In the genomic region with DNA sequence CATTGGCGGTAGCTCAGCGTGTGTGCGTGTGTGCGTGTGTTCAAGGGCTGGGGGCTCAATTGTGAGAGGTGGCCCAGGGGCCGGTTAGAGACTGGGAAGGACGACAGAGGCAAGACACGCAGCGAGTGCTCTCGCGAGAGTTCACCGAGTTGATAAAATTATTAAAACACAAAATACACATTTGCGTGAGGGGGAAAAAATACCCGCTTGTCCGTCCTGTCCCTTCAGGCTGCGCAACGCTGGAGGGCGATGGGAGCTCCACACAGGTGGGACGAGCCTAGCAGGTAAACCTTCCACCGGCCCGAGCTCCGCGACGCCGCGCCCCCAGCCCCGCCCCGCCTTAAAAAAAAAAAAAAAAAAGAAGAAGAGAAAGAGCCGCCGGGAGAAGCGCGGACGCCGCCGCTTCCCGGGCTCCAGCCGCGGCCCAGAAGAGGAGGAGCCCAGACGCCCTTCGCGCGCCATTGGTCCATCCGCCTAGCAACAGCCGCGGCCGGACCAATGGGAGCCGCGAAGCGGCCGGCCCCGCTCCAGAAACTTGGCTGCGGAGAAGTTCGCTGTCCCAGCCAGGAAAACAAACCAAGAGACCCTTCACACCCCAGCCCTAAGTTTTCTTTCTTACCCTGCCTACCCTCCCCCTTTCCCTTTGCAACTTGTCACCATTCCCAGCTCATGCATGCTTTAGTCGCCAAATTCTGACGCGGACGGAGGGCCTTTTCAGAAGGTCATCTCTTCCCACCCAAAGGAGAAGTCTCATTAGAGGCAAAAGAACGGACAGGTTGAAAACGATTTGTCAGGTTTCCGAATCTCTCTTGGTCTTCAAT, we compare ENCODE assay signal across 8 cellular contexts.
A peak's percentile ranks its signal among the peaks of the same experiment; 100 is the strongest.
DNase-seq lines count a peak whose midpoint lies in the region; ATAC-seq and TF ChIP-seq lines count a peak whose summit lies in the region.

No MANE protein-coding gene starts in this region.

- H3K27me3 Mint-ChIP-seq in CD4-positive, alpha-beta memory T cell = no peaks in the 10 kb centered on the region
- H3K27me3 Mint-ChIP-seq in activated T-helper 2 cell treated with anti-CD3 and anti-CD28 coated beads, Interferon-gamma antibody, Interleukin-2, Interleukin-4, amounts not matched to agents 10 μg/mL and 5 μg/mL and 100 μg/mL, durations not matched to agents 14 hours and 24 hours and 36 hours (ENCODE audit: low read depth) = peaks cover 18% of the 10 kb centered on the region
- H3K27me3 Mint-ChIP-seq in naive thymus-derived CD4-positive, alpha-beta T cell = peaks cover 7 to 32% (median 8%) of the 10 kb centered on the region in 5 donors
- H3K27me3 Mint-ChIP-seq in stimulated activated memory B cell treated with anti-CD40 and anti-IgM and Interleukin-4, amounts not matched to agents 10 μg/mL and 1 μg/mL and 100 μg/mL, for 72 hours = peaks cover 18% of the 10 kb centered on the region

- DNase-seq in CD4-positive, alpha-beta memory T cell = peak; percentile 50 to 70 (median 65)
- DNase-seq in HT1080 (ENCODE audit: low read depth) (peak; percentile 61), fibroblast of peridontal ligament (ENCODE audit: extremely low read depth) (peak; percentile 76)
- peak; percentile 70 for DNase-seq in activated T-helper 2 cell treated with anti-CD3 and anti-CD28 coated beads, Interferon-gamma antibody, Interleukin-2, Interleukin-4, amounts not matched to agents 10 μg/mL and 5 μg/mL and 100 μg/mL, durations not matched to agents 14 hours and 24 hours and 36 hours (ENCODE audit: low spot score)
- DNase-seq in naive thymus-derived CD4-positive, alpha-beta T cell = peak; percentile 10 to 73 (median 38)

- no peaks in the 10 kb centered on the region for H3K36me3 ChIP-seq in CD4-positive, alpha-beta memory T cell (ENCODE audit: insufficient read depth, low read length)
- no peaks in the 10 kb centered on the region for H3K36me3 ChIP-seq in naive thymus-derived CD4-positive, alpha-beta T cell (ENCODE audit: control insufficient read depth in 2 of 3, insufficient read depth in 3 of 3, low read length in 3 of 3)

- no peaks in the 10 kb centered on the region for H3K9me3 ChIP-seq in CD4-positive, alpha-beta memory T cell (ENCODE audit: control insufficient read depth in 1 of 2, low read length in 2 of 2)
- no peaks in the 10 kb centered on the region for H3K9me3 ChIP-seq in naive thymus-derived CD4-positive, alpha-beta T cell (ENCODE audit: control insufficient read depth in 2 of 3, low read length in 3 of 3)

- peak; percentile 99 for ATAC-seq in GM21360 (IDR thresholded peaks at IDR 0.05; ENCODE audit: unreplicated experiment)
- peak; percentile 91 for ATAC-seq in naive thymus-derived CD4-positive, alpha-beta T cell
- ATAC-seq in stimulated activated memory B cell treated with anti-CD40 and anti-IgM and Interleukin-4, amounts not matched to agents 10 μg/mL and 1 μg/mL and 100 μg/mL, for 72 hours = peak; percentile 92

- POLR2A ChIA-PET in CD4-positive, alpha-beta memory T cell (lab: Charles Lee; ENCODE audit: partially characterized antibody) = interaction anchor here (0.6 to 2.0 kb wide), 7 partner anchors 129 to 498 kb away, joined by 3 to 21 read pairs (median 3); a partner anchor contains a TSS
- POLR2A ChIA-PET in naive thymus-derived CD4-positive, alpha-beta T cell (lab: Charles Lee) = no interaction called here

- H3K9me3 Mint-ChIP-seq in CD4-positive, alpha-beta memory T cell = no peaks in the 10 kb centered on the region
- H3K9me3 Mint-ChIP-seq in activated T-helper 2 cell treated with anti-CD3 and anti-CD28 coated beads, Interferon-gamma antibody, Interleukin-2, Interleukin-4, amounts not matched to agents 10 μg/mL and 5 μg/mL and 100 μg/mL, durations not matched to agents 14 hours and 24 hours and 36 hours = no peaks in the 10 kb centered on the region
- H3K9me3 Mint-ChIP-seq in naive thymus-derived CD4-positive, alpha-beta T cell = no peaks in the 10 kb centered on the region
- no peaks in the 10 kb centered on the region for H3K9me3 Mint-ChIP-seq in stimulated activated memory B cell treated with anti-CD40 and anti-IgM and Interleukin-4, amounts not matched to agents 10 μg/mL and 1 μg/mL and 100 μg/mL, for 72 hours

- peak overlapping the region; percentile 88 to 96 (median 94) for H3K4me3 Mint-ChIP-seq in CD4-positive, alpha-beta memory T cell
- peak overlapping the region; percentile 85 for H3K4me3 Mint-ChIP-seq in activated T-helper 2 cell treated with anti-CD3 and anti-CD28 coated beads, Interferon-gamma antibody, Interleukin-2, Interleukin-4, amounts not matched to agents 10 μg/mL and 5 μg/mL and 100 μg/mL, durations not matched to agents 14 hours and 24 hours and 36 hours (ENCODE audit: low read depth)
- peak overlapping the region; percentile 71 to 98 (median 89) for H3K4me3 Mint-ChIP-seq in naive thymus-derived CD4-positive, alpha-beta T cell
- peak overlapping the region; percentile 77 for H3K4me3 Mint-ChIP-seq in stimulated activated memory B cell treated with anti-CD40 and anti-IgM and Interleukin-4, amounts not matched to agents 10 μg/mL and 1 μg/mL and 100 μg/mL, for 72 hours

- intact Hi-C loops in CD4-positive, alpha-beta memory T cell (cut with micrococcal nuclease) = loop anchor here (5.0 kb wide), 2 partner anchors 168 to 1037 kb away; a partner anchor contains a TSS
- intact Hi-C loops in activated T-helper 2 cell treated with anti-CD3 and anti-CD28 coated beads, Interferon-gamma antibody, Interleukin-2, Interleukin-4, amounts not matched to agents 10 μg/mL and 5 μg/mL and 100 μg/mL, durations not matched to agents 14 hours and 24 hours and 36 hours (cut with micrococcal nuclease) = loop anchor here (5.0 kb wide), 2 partner anchors 143 to 168 kb away; a partner anchor contains a TSS
- intact Hi-C loops in naive thymus-derived CD4-positive, alpha-beta T cell (cut with micrococcal nuclease) = loop anchor here (1.0 to 2.0 kb wide), 5 partner anchors 12 to 170 kb away; a partner anchor contains a TSS

- CTCF ChIA-PET in CD4-positive, alpha-beta memory T cell (lab: Charles Lee; ENCODE audit: partially characterized antibody) = interaction anchor here (0.6 to 1.7 kb wide), 3 partner anchors 44 to 169 kb away, joined by 3 to 8 read pairs (median 3); a partner anchor contains a TSS
- CTCF ChIA-PET in naive thymus-derived CD4-positive, alpha-beta T cell (lab: Charles Lee) = no interaction called here

- H3K27ac ChIP-seq in CD4-positive, alpha-beta memory T cell (ENCODE audit: low read depth, low read length) = peak overlapping the region; percentile 27
- peak overlapping the region; percentile 26 for H3K27ac ChIP-seq in naive thymus-derived CD4-positive, alpha-beta T cell (ENCODE audit: low read depth, low read length)

- H3K36me3 Mint-ChIP-seq in CD4-positive, alpha-beta memory T cell = peaks cover 0 to 2% of the 10 kb centered on the region in 2 donors
- no peaks in the 10 kb centered on the region for H3K36me3 Mint-ChIP-seq in activated T-helper 2 cell treated with anti-CD3 and anti-CD28 coated beads, Interferon-gamma antibody, Interleukin-2, Interleukin-4, amounts not matched to agents 10 μg/mL and 5 μg/mL and 100 μg/mL, durations not matched to agents 14 hours and 24 hours and 36 hours (ENCODE audit: low read depth)
- H3K36me3 Mint-ChIP-seq in naive thymus-derived CD4-positive, alpha-beta T cell = peaks cover 0 to 2% (median 0%) of the 10 kb centered on the region in 5 donors
- H3K36me3 Mint-ChIP-seq in stimulated activated memory B cell treated with anti-CD40 and anti-IgM and Interleukin-4, amounts not matched to agents 10 μg/mL and 1 μg/mL and 100 μg/mL, for 72 hours = no peaks in the 10 kb centered on the region

- peaks cover 18% of the 10 kb centered on the region for H3K4me1 ChIP-seq in CD4-positive, alpha-beta memory T cell (ENCODE audit: insufficient read depth, low read length)
- H3K4me1 ChIP-seq in naive thymus-derived CD4-positive, alpha-beta T cell (ENCODE audit: control insufficient read depth in 2 of 2, insufficient read depth in 2 of 2, low read length in 2 of 2) = no peaks in the 10 kb centered on the region

- no peaks in the 10 kb centered on the region for H3K27me3 ChIP-seq in CD4-positive, alpha-beta memory T cell (ENCODE audit: insufficient read depth, low read length)
- H3K27me3 ChIP-seq in naive thymus-derived CD4-positive, alpha-beta T cell (ENCODE audit: control insufficient read depth in 2 of 2, insufficient read depth in 2 of 2, low read length in 2 of 2) = no peaks in the 10 kb centered on the region

- peaks cover 14 to 33% (median 19%) of the 10 kb centered on the region in 4 donors for H3K4me1 Mint-ChIP-seq in CD4-positive, alpha-beta memory T cell
- peaks cover 26% of the 10 kb centered on the region for H3K4me1 Mint-ChIP-seq in activated T-helper 2 cell treated with anti-CD3 and anti-CD28 coated beads, Interferon-gamma antibody, Interleukin-2, Interleukin-4, amounts not matched to agents 10 μg/mL and 5 μg/mL and 100 μg/mL, durations not matched to agents 14 hours and 24 hours and 36 hours (ENCODE audit: low read depth)
- H3K4me1 Mint-ChIP-seq in naive thymus-derived CD4-positive, alpha-beta T cell = peaks cover 5 to 34% (median 28%) of the 10 kb centered on the region in 7 donors
- peaks cover 20% of the 10 kb centered on the region for H3K4me1 Mint-ChIP-seq in stimulated activated memory B cell treated with anti-CD40 and anti-IgM and Interleukin-4, amounts not matched to agents 10 μg/mL and 1 μg/mL and 100 μg/mL, for 72 hours

- H3K4me3 ChIP-seq in CD4-positive, alpha-beta memory T cell (ENCODE audit: low read length in 2 of 2) = peak overlapping the region; percentile 66 to 77
- H3K4me3 ChIP-seq in naive thymus-derived CD4-positive, alpha-beta T cell (ENCODE audit: low read length) = peak overlapping the region; percentile 60

- H3K27ac Mint-ChIP-seq in CD4-positive, alpha-beta memory T cell = peak overlapping the region; percentile 85 to 92 (median 89)
- peak overlapping the region; percentile 82 for H3K27ac Mint-ChIP-seq in activated T-helper 2 cell treated with anti-CD3 and anti-CD28 coated beads, Interferon-gamma antibody, Interleukin-2, Interleukin-4, amounts not matched to agents 10 μg/mL and 5 μg/mL and 100 μg/mL, durations not matched to agents 14 hours and 24 hours and 36 hours
- H3K27ac Mint-ChIP-seq in naive thymus-derived CD4-positive, alpha-beta T cell = peak overlapping the region; percentile 4 to 94 (median 55)
- peak overlapping the region; percentile 56 for H3K27ac Mint-ChIP-seq in stimulated activated memory B cell treated with anti-CD40 and anti-IgM and Interleukin-4, amounts not matched to agents 10 μg/mL and 1 μg/mL and 100 μg/mL, for 72 hours

TF ChIP-seq in PFSK-1, 5 proteins besides CTCF, POLR2A, EP300 and RAD21:
- TF ChIP-seq SIN3A (IDR thresholded peaks at IDR 0.05; ENCODE audit: borderline replicate concordance, insufficient read depth, low read length) (no peak), POLR2AphosphoS5 (IDR thresholded peaks at IDR 0.05; ENCODE audit: low read depth, low read length) (peak; percentile 26)

Comparison
In these comparisons a context has a peak if more than half of its experiments do, and no peak if none do; other contexts are left out.
1. Peak in every context shown above with its lines: DNase-seq, ATAC-seq, H3K4me3 ChIP-seq and H3K27ac ChIP-seq.